12 cellular contexts compared by ENCODE assay signal in the genomic region with DNA sequence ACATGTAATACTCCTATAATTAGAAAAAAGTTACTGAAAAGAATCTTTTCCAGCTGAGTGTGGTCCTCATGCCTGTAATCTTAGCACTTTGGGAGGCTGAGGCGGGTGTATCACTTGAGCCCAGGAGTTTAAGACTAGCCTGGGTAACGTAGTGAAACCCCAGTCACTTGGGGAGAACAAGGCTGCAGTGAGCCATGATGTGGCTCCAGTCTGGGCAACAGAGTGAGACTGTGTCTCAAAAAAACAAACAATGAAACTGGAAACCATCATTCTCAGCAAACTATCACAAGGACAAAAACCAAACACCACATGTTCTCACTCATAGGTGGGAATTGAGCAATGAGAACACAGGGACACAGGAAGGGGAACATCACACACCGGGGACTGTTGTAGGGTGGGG. TPM values are rescaled to one million over a fixed set of nuclear protein-coding genes. Genes with fewer than 3 reads are reported as not detected.
"Had no signal": no experiment of that assay in that cellular context is flagged by ENCODE, and none has a peak within 500 bp of the region (broad histone marks: within the 10 kb centered on the region; RNA-seq: fewer than 3 reads in every experiment).

No MANE protein-coding gene starts in this region.

RNA-seq across cellular contexts. Expression of gene PEX5L, which starts 18.9 kb away (rescaled TPM):
- total RNA-seq: kidney; left colon; left lung; liver; lower lobe of right lung; naive thymus-derived CD8-positive, alpha-beta T cell; osteocyte; pulmonary artery endothelial cell; right lobe of liver; skeletal muscle tissue; smooth muscle cell had no signal
- polyA plus RNA-seq: immature natural killer cell, smooth muscle cell had no signal
